Comparison of ENCODE assay signal across 8 cellular contexts in genomic region chr16:79769320-79770243, GRCh38.
DNase-seq lines count a peak whose midpoint lies in the region; ATAC-seq and TF ChIP-seq lines count a peak whose summit lies in the region.

No MANE protein-coding gene starts in this region.

- POLR2A ChIA-PET in A673 (lab: Charles Lee; ENCODE audit: low non-redundant PET), result no interaction called here

- ATAC-seq in HG02642 (IDR thresholded peaks at IDR 0.05; ENCODE audit: poor library complexity, unreplicated experiment), result no peak

- H3K9me3 ChIP-seq in A673 (ENCODE audit: low read depth, low read length, poor library complexity, severe bottlenecking) (no peaks in the 10 kb centered on the region), HUES48 (ENCODE audit: control insufficient read depth, insufficient read depth, low read length) (no peaks in the 10 kb centered on the region), mucosa of rectum (ENCODE audit: control insufficient read depth in 2 of 2, low read length in 2 of 2) (no peaks in the 10 kb centered on the region)

- H3K4me1 ChIP-seq in A673 (ENCODE audit: insufficient read depth, low read length, poor library complexity, severe bottlenecking) (no peaks in the 10 kb centered on the region), HUES48 (ENCODE audit: control insufficient read depth, insufficient read depth, low read length) (peaks cover 3% of the 10 kb centered on the region), mucosa of rectum (ENCODE audit: control insufficient read depth in 2 of 2, insufficient read depth in 2 of 2, low read length in 2 of 2) (peaks cover 39 to 47% of the 10 kb centered on the region in 2 donors)

- no peaks in the 10 kb centered on the region for H3K36me3 ChIP-seq in A673 (ENCODE audit: insufficient read depth, low read length, poor library complexity, severe bottlenecking)
- no peaks in the 10 kb centered on the region for H3K36me3 ChIP-seq in HUES48 (ENCODE audit: control insufficient read depth, insufficient read depth, low read length)
- H3K36me3 ChIP-seq in mucosa of rectum (ENCODE audit: control insufficient read depth in 2 of 2, insufficient read depth in 2 of 2, low read length in 2 of 2), result no peaks in the 10 kb centered on the region

- H3K9ac ChIP-seq in HUES48 (ENCODE audit: low read depth, low read length) (peak overlapping the region; percentile 80), mucosa of rectum (ENCODE audit: low read depth in 1 of 2, low read length in 2 of 2) (peak overlapping the region; percentile 80 to 90)

- no TSS peak for BruUV-seq in A673 (replicated peaks; lab: Mats Ljungman, UMichigan)

- intact Hi-C loops in A673 (cut with micrococcal nuclease; ENCODE audit: unreplicated experiment), result no loop called here

- TF ChIP-seq CTCF in A673 (conservative IDR thresholded peaks at IDR 0.05; ENCODE audit: low read depth, low read length), result no peak

- CTCF ChIA-PET in A673 (lab: Charles Lee), result no interaction called here

- H3K27me3 ChIP-seq in A673 (replicated peaks; ENCODE audit: insufficient read depth, low read depth, low read length, poor library complexity), result no peaks in the 10 kb centered on the region
- H3K27me3 ChIP-seq in HUES48 (ENCODE audit: control insufficient read depth, insufficient read depth, low read length), result no peaks in the 10 kb centered on the region
- no peaks in the 10 kb centered on the region for H3K27me3 ChIP-seq in mucosa of rectum (ENCODE audit: control insufficient read depth in 2 of 2, insufficient read depth in 2 of 2, low read length in 2 of 2)

- H3K27ac ChIP-seq in A673 (ENCODE audit: low read depth, low read length, poor library complexity, severe bottlenecking) (no peak overlapping the region), HUES48 (ENCODE audit: low read depth, low read length) (no peak overlapping the region), mucosa of rectum (ENCODE audit: low read depth in 2 of 2, low read length in 2 of 2) (peak overlapping the region; percentile 74 to 81)

- H3K4me3 ChIP-seq in A673 (ENCODE audit: low read depth, low read length, poor library complexity, severe bottlenecking) (peak overlapping the region; percentile 40), HUES48 (ENCODE audit: low read depth, low read length) (peak overlapping the region; percentile 87), mucosa of rectum (ENCODE audit: low read length in 2 of 2) (peak overlapping the region; percentile 87 to 88)

- no peak for DNase-seq in A673 (ENCODE audit: low spot score)
- DNase-seq in cerebellar cortex (ENCODE audit: low spot score), result peak; percentile 26
- DNase-seq in GM19240 (ENCODE audit: insufficient read length, low spot score), result no peak
- DNase-seq in NCI-H1048 (lab: John Stamatoyannopoulos, UW), result no peak
- DNase-seq in GM03348 (ENCODE audit: low spot score), result no peak

Comparison
In these comparisons a context has a peak if more than half of its experiments do, and no peak if none do; other contexts are left out.
1. H3K27ac ChIP-seq: peak in mucosa of rectum (2 of 2); none in A673 (single experiment) and HUES48 (single experiment).
2. Peak in every context shown above with its lines, with median percentiles within 50 percentile points of each other: H3K4me3 ChIP-seq.